ENCODE assay signal across 6 cellular contexts in genomic region chr6:31958412-31958740, GRCh38. TPM values are rescaled to one million over a fixed set of nuclear protein-coding genes. Genes with fewer than 3 reads are reported as not detected.
A peak's percentile ranks its signal among the peaks of the same experiment; 100 is the strongest.
DNase-seq lines count a peak whose midpoint lies in the region; ATAC-seq lines count a peak whose summit lies in the region.

No MANE protein-coding gene starts in this region.

- H3K4me3 Mint-ChIP-seq in activated T-helper 1 cell treated with anti-CD3 and anti-CD28 coated beads, Interleukin-12 subunit alpha, Interleukin-12 subunit beta, Interleukin-2, Interleukin-4 antibody, amounts not matched to agents 30 ng/mL and 10 ng/mL and 1 ng/mL, durations not matched to agents 14 hours and 24 hours and 36 hours: peak overlapping the region; percentile 98
- peak overlapping the region; percentile 93 for H3K4me3 Mint-ChIP-seq in memory B cell

- intact Hi-C loops in activated T-helper 1 cell treated with anti-CD3 and anti-CD28 coated beads, Interleukin-12 subunit alpha, Interleukin-12 subunit beta, Interleukin-2, Interleukin-4 antibody, amounts not matched to agents 30 ng/mL and 10 ng/mL and 1 ng/mL, durations not matched to agents 14 hours and 24 hours and 36 hours (cut with micrococcal nuclease): loop anchor here (5.0 to 10.0 kb wide), 4 partner anchors 219 to 1014 kb away; partner anchors contain the start of genes AGPAT1, ATP6V1G2, DDX39B and NFKBIL1

- H3K27ac Mint-ChIP-seq in activated T-helper 1 cell treated with anti-CD3 and anti-CD28 coated beads, Interleukin-12 subunit alpha, Interleukin-12 subunit beta, Interleukin-2, Interleukin-4 antibody, amounts not matched to agents 30 ng/mL and 10 ng/mL and 1 ng/mL, durations not matched to agents 14 hours and 24 hours and 36 hours: peak overlapping the region; percentile 98
- peak overlapping the region; percentile 94 for H3K27ac Mint-ChIP-seq in memory B cell

- DNase-seq in activated T-helper 1 cell treated with anti-CD3 and anti-CD28 coated beads, Interleukin-12 subunit alpha, Interleukin-12 subunit beta, Interleukin-2, Interleukin-4 antibody, amounts not matched to agents 30 ng/mL and 10 ng/mL and 1 ng/mL, durations not matched to agents 14 hours and 24 hours and 36 hours (ENCODE audit: low spot score): no peak
- DNase-seq in memory B cell (ENCODE audit: low spot score in 2 of 2) (no peak), NCI-H2029 treated with DMSO at 0.1 percent for 48 hours (lab: John Stamatoyannopoulos, UW) (no peak), OCI-M1 (lab: John Stamatoyannopoulos, UW) (no peak)

- peaks cover 59% of the 10 kb centered on the region for H3K36me3 Mint-ChIP-seq in activated T-helper 1 cell treated with anti-CD3 and anti-CD28 coated beads, Interleukin-12 subunit alpha, Interleukin-12 subunit beta, Interleukin-2, Interleukin-4 antibody, amounts not matched to agents 30 ng/mL and 10 ng/mL and 1 ng/mL, durations not matched to agents 14 hours and 24 hours and 36 hours (ENCODE audit: low read depth)
- H3K36me3 Mint-ChIP-seq in memory B cell: peaks cover 36% of the 10 kb centered on the region

- H3K4me1 Mint-ChIP-seq in activated T-helper 1 cell treated with anti-CD3 and anti-CD28 coated beads, Interleukin-12 subunit alpha, Interleukin-12 subunit beta, Interleukin-2, Interleukin-4 antibody, amounts not matched to agents 30 ng/mL and 10 ng/mL and 1 ng/mL, durations not matched to agents 14 hours and 24 hours and 36 hours (ENCODE audit: low read depth): peaks cover 46% of the 10 kb centered on the region
- peaks cover 17% of the 10 kb centered on the region for H3K4me1 Mint-ChIP-seq in memory B cell

- no peaks in the 10 kb centered on the region for H3K27me3 Mint-ChIP-seq in activated T-helper 1 cell treated with anti-CD3 and anti-CD28 coated beads, Interleukin-12 subunit alpha, Interleukin-12 subunit beta, Interleukin-2, Interleukin-4 antibody, amounts not matched to agents 30 ng/mL and 10 ng/mL and 1 ng/mL, durations not matched to agents 14 hours and 24 hours and 36 hours (ENCODE audit: insufficient read depth)
- no peaks in the 10 kb centered on the region for H3K27me3 Mint-ChIP-seq in memory B cell

- ATAC-seq in GM21619 (IDR thresholded peaks at IDR 0.05; ENCODE audit: unreplicated experiment) (peak; percentile 6), memory B cell (ENCODE audit: low read depth) (no peak), HG02678 (IDR thresholded peaks at IDR 0.05; ENCODE audit: unreplicated experiment) (no peak)

- H3K9me3 Mint-ChIP-seq in activated T-helper 1 cell treated with anti-CD3 and anti-CD28 coated beads, Interleukin-12 subunit alpha, Interleukin-12 subunit beta, Interleukin-2, Interleukin-4 antibody, amounts not matched to agents 30 ng/mL and 10 ng/mL and 1 ng/mL, durations not matched to agents 14 hours and 24 hours and 36 hours: no peaks in the 10 kb centered on the region
- H3K9me3 Mint-ChIP-seq in memory B cell: no peaks in the 10 kb centered on the region

RNA-seq across cellular contexts. Expression of gene NELFE, which starts 0.4 kb away (rescaled TPM):
- 92.3 and 97.7 TPM in 2 replicates for total RNA-seq in activated T-helper 1 cell treated with anti-CD3 and anti-CD28 coated beads, Interleukin-12 subunit alpha, Interleukin-12 subunit beta, Interleukin-2, Interleukin-4 antibody, amounts not matched to agents 30 ng/mL and 10 ng/mL and 1 ng/mL, durations not matched to agents 14 hours and 24 hours and 36 hours

RNA-seq across cellular contexts. Expression of gene SKIC2, which starts 0.6 kb away (rescaled TPM):
- total RNA-seq in activated T-helper 1 cell treated with anti-CD3 and anti-CD28 coated beads, Interleukin-12 subunit alpha, Interleukin-12 subunit beta, Interleukin-2, Interleukin-4 antibody, amounts not matched to agents 30 ng/mL and 10 ng/mL and 1 ng/mL, durations not matched to agents 14 hours and 24 hours and 36 hours: 85.8 and 101 TPM in 2 replicates

RNA-seq across cellular contexts. Expression of gene CFB, which starts 12.5 kb away (rescaled TPM):
- 0.21 TPM in 1 of 2 replicates, not detected in the other for total RNA-seq in activated T-helper 1 cell treated with anti-CD3 and anti-CD28 coated beads, Interleukin-12 subunit alpha, Interleukin-12 subunit beta, Interleukin-2, Interleukin-4 antibody, amounts not matched to agents 30 ng/mL and 10 ng/mL and 1 ng/mL, durations not matched to agents 14 hours and 24 hours and 36 hours

RNA-seq across cellular contexts. Expression of gene DXO, which starts 13.6 kb away (rescaled TPM):
- total RNA-seq in activated T-helper 1 cell treated with anti-CD3 and anti-CD28 coated beads, Interleukin-12 subunit alpha, Interleukin-12 subunit beta, Interleukin-2, Interleukin-4 antibody, amounts not matched to agents 30 ng/mL and 10 ng/mL and 1 ng/mL, durations not matched to agents 14 hours and 24 hours and 36 hours: 14.1 and 15.2 TPM in 2 replicates

RNA-seq across cellular contexts. Expression of gene C4A, which starts 23.5 kb away (rescaled TPM):
- 4.0 and 4.1 TPM in 2 replicates for total RNA-seq in activated T-helper 1 cell treated with anti-CD3 and anti-CD28 coated beads, Interleukin-12 subunit alpha, Interleukin-12 subunit beta, Interleukin-2, Interleukin-4 antibody, amounts not matched to agents 30 ng/mL and 10 ng/mL and 1 ng/mL, durations not matched to agents 14 hours and 24 hours and 36 hours
